In the genomic region with DNA sequence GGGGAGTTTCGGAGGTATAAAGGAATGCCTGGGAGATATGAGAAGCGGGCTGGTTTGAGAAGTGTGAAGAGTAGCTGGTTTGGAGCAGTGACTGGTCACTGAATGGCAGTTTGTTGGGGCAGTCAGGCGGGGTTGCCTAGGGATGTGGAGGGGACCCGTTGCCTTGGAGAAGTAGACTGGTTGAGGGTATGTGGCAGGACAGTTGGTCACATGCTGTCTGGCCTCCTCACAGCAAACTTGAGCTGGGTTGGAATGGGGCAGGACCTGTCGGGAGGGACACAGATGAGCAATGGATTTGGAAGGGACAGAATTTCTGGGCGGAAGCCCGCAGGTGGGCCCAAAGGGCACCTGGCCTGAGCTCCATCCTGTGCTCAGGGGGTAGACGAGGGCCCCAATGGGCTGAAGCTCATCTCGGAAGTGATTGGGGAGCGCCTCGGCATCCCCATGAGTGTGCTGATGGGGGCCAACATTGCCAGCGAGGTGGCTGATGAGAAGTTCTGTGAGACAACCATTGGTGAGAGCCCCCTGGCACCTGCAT, we compare ENCODE assay signal across 17 cellular contexts. TPM values are rescaled to one million over a fixed set of nuclear protein-coding genes. Genes with fewer than 3 reads are reported as not detected.
DNase-seq lines count a peak whose midpoint lies in the region; ATAC-seq and TF ChIP-seq lines count a peak whose summit lies in the region.
"Had no signal": no experiment of that assay in that cellular context is flagged by ENCODE, and none has a peak within 500 bp of the region (broad histone marks: within the 10 kb centered on the region; RNA-seq: fewer than 3 reads in every experiment).

No MANE protein-coding gene starts in this region.

- peak overlapping the region in 2 of 3 donors; percentile 52 to 82 for H3K27ac Mint-ChIP-seq in CD4-positive, CD25-positive, alpha-beta regulatory T cell
- H3K27ac Mint-ChIP-seq in chondrocyte (ENCODE audit: unreplicated experiment) = no peak overlapping the region
- H3K27ac Mint-ChIP-seq: GM23338 had no signal

- no peaks in the 10 kb centered on the region for H3K27me3 ChIP-seq in CD4-positive, CD25-positive, alpha-beta regulatory T cell (ENCODE audit: control insufficient read depth, insufficient read depth, low read length)
- H3K27me3 ChIP-seq in skeletal muscle tissue (ENCODE audit: control insufficient read depth in 3 of 3, insufficient read depth in 3 of 3, low read length in 3 of 3) = no peaks in the 10 kb centered on the region

- no peaks in the 10 kb centered on the region for H3K27me3 Mint-ChIP-seq in CD4-positive, CD25-positive, alpha-beta regulatory T cell
- no peaks in the 10 kb centered on the region for H3K27me3 Mint-ChIP-seq in chondrocyte (ENCODE audit: low read depth)

- no peaks in the 10 kb centered on the region for H3K9me3 ChIP-seq in CD4-positive, CD25-positive, alpha-beta regulatory T cell (ENCODE audit: control insufficient read depth in 2 of 2, low read length in 2 of 2)
- no peaks in the 10 kb centered on the region for H3K9me3 ChIP-seq in skeletal muscle tissue (ENCODE audit: control insufficient read depth in 3 of 3, low read length in 3 of 3)

- peaks cover 0 to 8% (median 7%) of the 10 kb centered on the region in 4 donors for H3K4me1 Mint-ChIP-seq in CD4-positive, CD25-positive, alpha-beta regulatory T cell
- H3K4me1 Mint-ChIP-seq in chondrocyte (ENCODE audit: low read depth) = peaks cover 14% of the 10 kb centered on the region

- peak overlapping the region in 2 of 4 donors; percentile 33 to 37 for H3K4me3 Mint-ChIP-seq in CD4-positive, CD25-positive, alpha-beta regulatory T cell
- H3K4me3 Mint-ChIP-seq in chondrocyte (ENCODE audit: unreplicated experiment) = no peak overlapping the region
- H3K4me3 Mint-ChIP-seq: GM23338 had no signal

- no peaks in the 10 kb centered on the region for H3K36me3 Mint-ChIP-seq in CD4-positive, CD25-positive, alpha-beta regulatory T cell
- H3K36me3 Mint-ChIP-seq in chondrocyte (ENCODE audit: low read depth) = peaks cover 3% of the 10 kb centered on the region

- no peak for DNase-seq in CD4-positive, CD25-positive, alpha-beta regulatory T cell
- peak; percentile 63 for DNase-seq in chondrocyte (ENCODE audit: low spot score)
- DNase-seq in medulla oblongata (ENCODE audit: extremely low spot score) = peak; percentile 61
- DNase-seq in NCI-H187 treated with DMSO at 0.1 percent for 48 hours (lab: John Stamatoyannopoulos, UW) = no peak
- DNase-seq in NCI-H510A treated with DMSO at 0.1 percent for 48 hours (lab: John Stamatoyannopoulos, UW) = no peak
- DNase-seq: DMS 273 treated with DMSO at 0.1 percent for 48 hours, GDM1, KBM-7, NCI-H146, NCI-H2081 treated with DMSO at 0.1 percent for 48 hours had no signal

- no peak overlapping the region for H3K27ac ChIP-seq in CD4-positive, CD25-positive, alpha-beta regulatory T cell (ENCODE audit: insufficient read depth, low read length, poor library complexity, severe bottlenecking)
- peak overlapping the region; percentile 90 for H3K27ac ChIP-seq in skeletal muscle tissue (ENCODE audit: low read depth, low read length)

- H3K36me3 ChIP-seq in CD4-positive, CD25-positive, alpha-beta regulatory T cell (ENCODE audit: control insufficient read depth, insufficient read depth, low read length) = peaks cover 3% of the 10 kb centered on the region
- H3K36me3 ChIP-seq in skeletal muscle tissue (ENCODE audit: control insufficient read depth in 3 of 3, insufficient read depth in 3 of 3, low read length in 3 of 3) = peaks cover 21 to 32% (median 29%) of the 10 kb centered on the region in 3 donors

- H3K9ac ChIP-seq in skeletal muscle tissue (ENCODE audit: low read depth in 1 of 3, low read length in 3 of 3) = peak overlapping the region; percentile 83 to 89 (median 84)

- H3K4me1 ChIP-seq in CD4-positive, CD25-positive, alpha-beta regulatory T cell (ENCODE audit: control insufficient read depth, insufficient read depth, low read length, poor library complexity, severe bottlenecking) = peaks cover 8% of the 10 kb centered on the region
- peaks cover 81 to 91% (median 87%) of the 10 kb centered on the region in 3 donors for H3K4me1 ChIP-seq in skeletal muscle tissue (ENCODE audit: control insufficient read depth in 3 of 3, insufficient read depth in 3 of 3, low read length in 3 of 3)

- H3K4me3 ChIP-seq in CD4-positive, CD25-positive, alpha-beta regulatory T cell (ENCODE audit: low read depth, low read length) = no peak overlapping the region
- H3K4me3 ChIP-seq in skeletal muscle tissue (ENCODE audit: low read length in 3 of 3) = peak overlapping the region; percentile 86 to 94 (median 88)
- H3K4me3 ChIP-seq: GM12878, GM23338 had no signal

- no peak for TF ChIP-seq CTCF in chondrocyte (IDR thresholded peaks at IDR 0.05)

- no peak for ATAC-seq in CD4-positive, CD25-positive, alpha-beta regulatory T cell (ENCODE audit: low read depth in 2 of 2)
- ATAC-seq in HG03521 (IDR thresholded peaks at IDR 0.05; ENCODE audit: unreplicated experiment) = no peak
- no peak for ATAC-seq in HG02610 (IDR thresholded peaks at IDR 0.05; ENCODE audit: unreplicated experiment)
- ATAC-seq: GM12878, GM23338, Panc1, Right ventricle myocardium inferior had no signal

- H3K9me3 Mint-ChIP-seq in CD4-positive, CD25-positive, alpha-beta regulatory T cell = peaks cover 0 to 1% (median 0%) of the 10 kb centered on the region in 7 donors
- H3K9me3 Mint-ChIP-seq in chondrocyte (ENCODE audit: low read depth) = no peaks in the 10 kb centered on the region
- H3K9me3 Mint-ChIP-seq: GM23338 had no signal

RNA-seq across cellular contexts. Expression of a gene that starts 2.2 kb away (rescaled TPM):
- total RNA-seq in CD4-positive, CD25-positive, alpha-beta regulatory T cell = not detected
- under 1 TPM in 1 of 4 donors, not detected in 3; 0.06 TPM for polyA plus RNA-seq in CD4-positive, CD25-positive, alpha-beta regulatory T cell
- total RNA-seq in chondrocyte = 0.46 TPM in 1 of 3 replicates, not detected in the others
- total RNA-seq in skeletal muscle tissue = 104 TPM

RNA-seq across cellular contexts. Expression of a gene that starts 6.1 kb away (rescaled TPM):
- 46.4 TPM for total RNA-seq in CD4-positive, CD25-positive, alpha-beta regulatory T cell
- polyA plus RNA-seq in CD4-positive, CD25-positive, alpha-beta regulatory T cell = 100 to 1,000 TPM; 256 to 297 (median 268) TPM
- total RNA-seq in chondrocyte (37.8 to 53.1 TPM (median 44.7 TPM) in 3 replicates), skeletal muscle tissue (37.1 TPM)

RNA-seq across cellular contexts. Expression of a gene that starts 20.8 kb away (rescaled TPM):
- 75.2 TPM for total RNA-seq in CD4-positive, CD25-positive, alpha-beta regulatory T cell
- polyA plus RNA-seq in CD4-positive, CD25-positive, alpha-beta regulatory T cell = 10 to 100 TPM; 12.0 to 22.3 (median 13.8) TPM
- total RNA-seq in chondrocyte (50.8 to 55.7 TPM (median 52.0 TPM) in 3 replicates), skeletal muscle tissue (19.3 TPM)

RNA-seq across cellular contexts. Expression of a gene that starts 48.6 kb away (rescaled TPM):
- 2.1 TPM for total RNA-seq in CD4-positive, CD25-positive, alpha-beta regulatory T cell
- under 1 TPM in 3 of 4 donors, not detected in 1; 0.47 to 0.49 (median 0.49) TPM for polyA plus RNA-seq in CD4-positive, CD25-positive, alpha-beta regulatory T cell
- total RNA-seq in chondrocyte (2.5 to 4.4 TPM (median 3.9 TPM) in 3 replicates), skeletal muscle tissue (2.6 TPM)

Comparison
In these comparisons a context has a peak if more than half of its experiments do, and no peak if none do; other contexts are left out.
1. DNase-seq: peak in chondrocyte (single experiment) and medulla oblongata (single experiment); none in CD4-positive, CD25-positive, alpha-beta regulatory T cell (0 of 3), NCI-H187 treated with DMSO at 0.1 percent for 48 hours (single experiment) and NCI-H510A treated with DMSO at 0.1 percent for 48 hours (single experiment).
2. RNA of a gene that starts 2.2 kb away (total RNA-seq): 104 TPM in skeletal muscle tissue (single experiment); 0.46 TPM in chondrocyte and not detected in CD4-positive, CD25-positive, alpha-beta regulatory T cell (single experiment); every median in the first group is over 10 times any median in the second.